ENCODE assay signal across 8 cellular contexts in genomic region chr19:41886761-41887710, GRCh38. TPM values are rescaled to one million over a fixed set of nuclear protein-coding genes. Genes with fewer than 3 reads are reported as not detected.
DNase-seq lines count a peak whose midpoint lies in the region; ATAC-seq and TF ChIP-seq lines count a peak whose summit lies in the region.

No MANE protein-coding gene starts in this region.

- H3K27me3 Mint-ChIP-seq in endodermal cell (ENCODE audit: insufficient read depth): peaks cover 6% of the 10 kb centered on the region

- peaks cover 18% of the 10 kb centered on the region for H3K36me3 ChIP-seq in endodermal cell (ENCODE audit: control insufficient read depth, insufficient read depth, low read length)

- peaks cover 30% of the 10 kb centered on the region for H3K4me1 Mint-ChIP-seq in endodermal cell

- no peaks in the 10 kb centered on the region for H3K9me3 ChIP-seq in endodermal cell (ENCODE audit: control insufficient read depth, low read length)

- peak; percentile 69 for DNase-seq in GM20000 (ENCODE audit: low spot score)
- peak; percentile 51 for DNase-seq in activated CD4-positive, alpha-beta T cell treated with anti-CD3 and anti-CD28 coated beads for 1 hour
- no peak for DNase-seq in endodermal cell
- peak; percentile 76 for DNase-seq in stimulated activated CD8-positive, alpha-beta memory T cell treated with anti-CD3 and anti-CD28 coated beads, Interleukin-4, amount 100 ng/mL, for 48 hours
- no peak for DNase-seq in amygdala (lab: John Stamatoyannopoulos, UW)

- 83 to 92% methylated on average over 7 to 13 of the region's 13 CpGs for WGBS in endodermal cell (ENCODE audit: insufficient coverage in 1 of 2, insufficient read length in 1 of 2), 2 experiments

- H3K4me3 Mint-ChIP-seq in endodermal cell: peak overlapping the region; percentile 24

- no peak overlapping the region for H3K27ac ChIP-seq in endodermal cell (ENCODE audit: low read depth, low read length)

- no peak for TF ChIP-seq CTCF in GM20000 (IDR thresholded peaks at IDR 0.05; ENCODE audit: extremely low read depth, missing control alignments)
- no peak for TF ChIP-seq CTCF in endodermal cell (conservative IDR thresholded peaks at IDR 0.05)

- H3K27me3 ChIP-seq in endodermal cell (ENCODE audit: control insufficient read depth, insufficient read depth, low read length, poor library complexity, severe bottlenecking): no peaks in the 10 kb centered on the region

- H3K4me1 ChIP-seq in endodermal cell (ENCODE audit: control insufficient read depth, insufficient read depth, low read length): no peaks in the 10 kb centered on the region

- no peak overlapping the region for H3K4me3 ChIP-seq in endodermal cell (ENCODE audit: low read length)

- H3K27ac Mint-ChIP-seq in endodermal cell: peak overlapping the region; percentile 63

- ATAC-seq in HG03571 (IDR thresholded peaks at IDR 0.05; ENCODE audit: unreplicated experiment): no peak
- ATAC-seq in GM18861 (IDR thresholded peaks at IDR 0.05; ENCODE audit: unreplicated experiment): no peak
- no peak for ATAC-seq in HG03565 (IDR thresholded peaks at IDR 0.05; ENCODE audit: unreplicated experiment)

- no peak overlapping the region for H3K9ac ChIP-seq in endodermal cell (ENCODE audit: extremely low read depth, low read length, poor library complexity, severe bottlenecking)

- peaks cover 21% of the 10 kb centered on the region for H3K36me3 Mint-ChIP-seq in endodermal cell (ENCODE audit: low read depth)

- H3K9me3 Mint-ChIP-seq in endodermal cell: no peaks in the 10 kb centered on the region

RNA-seq across cellular contexts. Expression of gene ARHGEF1, which starts 4.1 kb away (rescaled TPM):
- total RNA-seq in endodermal cell: 100 to 1,000 TPM in 1 of 2 donors, 10 to 100 TPM in 1; 89.9 to 116 TPM
- polyA plus RNA-seq in endodermal cell (2013, experiment 1 of 2): 48.7 TPM
- 35.1 TPM for polyA plus RNA-seq in endodermal cell (2013, experiment 2 of 2)

RNA-seq across cellular contexts. Expression of gene CD79A, which starts 10.0 kb away (rescaled TPM):
- total RNA-seq in endodermal cell: not detected
- 0.43 TPM for polyA plus RNA-seq in endodermal cell (2013, experiment 1 of 2)
- polyA plus RNA-seq in endodermal cell (2013, experiment 2 of 2): 0.58 TPM

RNA-seq across cellular contexts. Expression of gene RPS19, which starts 27.0 kb away (rescaled TPM):
- total RNA-seq in endodermal cell: 1,000 to 10,000 TPM; 2,321 to 2,418 TPM
- 4,136 TPM for polyA plus RNA-seq in endodermal cell (2013, experiment 1 of 2)
- 3,965 TPM for polyA plus RNA-seq in endodermal cell (2013, experiment 2 of 2)

RNA-seq across cellular contexts. Expression of gene ERFL, which starts 41.2 kb away (rescaled TPM):
- under 1 TPM; 0.13 to 0.53 TPM for total RNA-seq in endodermal cell
- polyA plus RNA-seq in endodermal cell (2013, experiment 1 of 2): 0.25 TPM
- 0.29 TPM for polyA plus RNA-seq in endodermal cell (2013, experiment 2 of 2)

RNA-seq across cellular contexts. Expression of gene DMRTC2, which starts 42.2 kb away (rescaled TPM):
- total RNA-seq in endodermal cell: not detected
- polyA plus RNA-seq in endodermal cell (2013, experiment 1 of 2): not detected
- polyA plus RNA-seq in endodermal cell (2013, experiment 2 of 2): not detected

Comparison
In these comparisons a context has a peak if more than half of its experiments do, and no peak if none do; other contexts are left out.
1. DNase-seq: peak in GM20000 (single experiment), activated CD4-positive, alpha-beta T cell treated with anti-CD3 and anti-CD28 coated beads for 1 hour (single experiment) and stimulated activated CD8-positive, alpha-beta memory T cell treated with anti-CD3 and anti-CD28 coated beads, Interleukin-4, amount 100 ng/mL, for 48 hours (single experiment); none in endodermal cell (single experiment) and amygdala (0 of 56).